8 cellular contexts compared by ENCODE assay signal in the genomic region with DNA sequence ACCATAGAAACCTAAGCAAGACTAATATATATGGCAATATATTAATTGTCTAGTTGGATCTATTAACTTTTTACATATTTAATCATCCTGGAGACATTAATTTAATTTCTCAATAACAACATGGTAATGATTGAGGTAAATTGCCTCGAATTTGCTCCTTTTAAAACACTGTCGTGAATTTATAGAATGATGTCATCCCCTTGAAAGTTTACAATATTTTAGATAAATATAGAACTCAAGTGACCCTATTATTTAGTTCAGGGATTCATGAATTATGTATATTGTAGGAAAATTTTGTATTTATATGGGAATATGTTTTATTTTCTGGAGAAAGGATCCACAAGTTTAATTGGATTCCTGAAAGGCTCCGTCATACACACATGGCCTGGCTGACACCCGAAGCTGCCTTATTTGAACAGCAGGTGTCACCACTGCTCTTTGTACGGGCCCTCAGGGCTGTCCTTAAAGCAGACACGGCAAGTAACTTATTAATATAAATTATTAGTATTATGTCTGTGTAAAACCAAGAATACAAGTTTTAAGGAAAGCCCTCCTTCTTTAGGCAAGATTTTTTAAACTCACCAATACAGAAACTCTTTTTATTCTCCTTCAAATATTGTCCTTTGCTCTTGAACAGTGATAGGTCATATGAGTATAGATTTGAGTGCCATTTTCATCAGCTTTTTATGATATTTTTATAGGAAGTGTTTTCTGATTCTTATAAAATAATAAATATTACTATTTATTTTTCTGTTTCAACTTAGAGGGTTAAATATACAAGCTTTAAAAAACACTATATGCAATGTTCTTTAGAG. TPM values are rescaled to one million over a fixed set of nuclear protein-coding genes. Genes with fewer than 3 reads are reported as not detected.
DNase-seq lines count a peak whose midpoint lies in the region; TF ChIP-seq lines count a peak whose summit lies in the region.

No MANE protein-coding gene starts in this region.

- H3K9me3 ChIP-seq in H9 (ENCODE audit: control insufficient read depth, low read depth, low read length): no peaks in the 10 kb centered on the region
- no peaks in the 10 kb centered on the region for H3K9me3 ChIP-seq in uterus

- intact Hi-C loops in activated naive CD4-positive, alpha-beta T cell treated with anti-CD3 and anti-CD28 coated beads for 36 hours (cut with micrococcal nuclease): loop anchor here (1.0 to 5.0 kb wide), 6 partner anchors 66 to 1260 kb away; a partner anchor contains a TSS
- intact Hi-C loops in posterior vena cava (cut with DNase I) (loop anchor here in 1 of 2 donors (10.0 kb wide), 1 partner anchor 73 kb away; no protein-coding TSS in a partner anchor), uterus (cut with DNase I; ENCODE audit: low total_unique reads) (no loop called here)

- no peak overlapping the region for H3K27ac ChIP-seq in H9 (ENCODE audit: insufficient read length, low read depth, low read length)
- H3K27ac ChIP-seq in uterus: peak overlapping the region; percentile 35 to 36

- DNase-seq in GM03348 (ENCODE audit: low spot score) (peak; percentile 79), H9 (peak; percentile 69), LoVo (ENCODE audit: low spot score) (peak; percentile 79), SK-MEL-5 (ENCODE audit: low read depth, low spot score) (peak; percentile 73), glomerular visceral epithelial cell (ENCODE audit: extremely low spot score) (peak; percentile 82), posterior vena cava (ENCODE audit: low spot score) (peak; percentile 86), uterus (peak; percentile 76 to 78)
- peak; percentile 83 for DNase-seq in activated naive CD4-positive, alpha-beta T cell treated with anti-CD3 and anti-CD28 coated beads for 36 hours

- no peak overlapping the region for H3K4me2 ChIP-seq in H9 (ENCODE audit: insufficient read depth, insufficient read length, low read length)

- H3K9ac ChIP-seq in H9 (ENCODE audit: extremely low read depth, insufficient read length, low read length): no peak overlapping the region

- no peak overlapping the region for H2BK12ac ChIP-seq in H9 (ENCODE audit: insufficient read length, low read depth, low read length)

- no peaks in the 10 kb centered on the region for H3K79me1 ChIP-seq in H9 (ENCODE audit: insufficient read depth, low read depth, low read length, poor library complexity, severe bottlenecking)

- no peak overlapping the region for H4K5ac ChIP-seq in H9 (ENCODE audit: insufficient read length, low read depth, low read length)

- peaks cover 5% of the 10 kb centered on the region for H3K23me2 ChIP-seq in H9 (ENCODE audit: insufficient read length, low read depth, low read length, poor library complexity, severe bottlenecking)

- H3T11ph ChIP-seq in H9 (ENCODE audit: low read length): no peak overlapping the region

- in situ Hi-C loops in SK-MEL-5 (cut with HindIII; ENCODE audit: low pct_unique_long_range_greater_than_20kb, low sequenced_read_pairs): no loop called here

- no peaks in the 10 kb centered on the region; a peak in 1 of 5 replicates for H3K9me3 Mint-ChIP-seq in H9
- no peaks in the 10 kb centered on the region for H3K9me3 Mint-ChIP-seq in activated naive CD4-positive, alpha-beta T cell treated with anti-CD3 and anti-CD28 coated beads for 36 hours

- no peaks in the 10 kb centered on the region for H4K20me1 ChIP-seq in H9 (ENCODE audit: control insufficient read depth, insufficient read depth, insufficient read length)

- no peak overlapping the region for H3K56ac ChIP-seq in H9 (ENCODE audit: insufficient read length, low read depth, low read length)

- H2BK20ac ChIP-seq in H9 (ENCODE audit: low read depth, low read length, poor library complexity, severe bottlenecking): no peak overlapping the region

- H3K4me1 ChIP-seq in H9 (ENCODE audit: insufficient read depth, low read length) (peaks cover 3% of the 10 kb centered on the region; the same call in 1 of the 2 replicates), uterus (peaks cover 0 to 11% of the 10 kb centered on the region in 2 donors)

- TF ChIP-seq CTCF in H9 (conservative IDR thresholded peaks at IDR 0.05): peak; percentile 87
- TF ChIP-seq CTCF in uterus (IDR thresholded peaks at IDR 0.05): peak; percentile 65 to 86 (median 74)

- no peak for TF ChIP-seq POLR2A in uterus (IDR thresholded peaks at IDR 0.05)

- H3K4me3 Mint-ChIP-seq in H9: no peak overlapping the region
- H3K4me3 Mint-ChIP-seq in activated naive CD4-positive, alpha-beta T cell treated with anti-CD3 and anti-CD28 coated beads for 36 hours: no peak overlapping the region

- no peak overlapping the region for H2AFZ ChIP-seq in H9 (ENCODE audit: low read length)

- H3K27me3 Mint-ChIP-seq in H9 (ENCODE audit: low read depth): no peaks in the 10 kb centered on the region; the same call in 1 of the 2 replicates
- H3K27me3 Mint-ChIP-seq in activated naive CD4-positive, alpha-beta T cell treated with anti-CD3 and anti-CD28 coated beads for 36 hours (ENCODE audit: low read depth): no peaks in the 10 kb centered on the region

- no peak overlapping the region for H2BK5ac ChIP-seq in H9 (ENCODE audit: insufficient read length, low read length)

- no peak overlapping the region for H3K23ac ChIP-seq in H9 (ENCODE audit: insufficient read length, low read depth, low read length)

- H3K4me3 ChIP-seq in uterus: no peak overlapping the region

- no peak overlapping the region for H4K8ac ChIP-seq in H9 (replicated peaks; ENCODE audit: insufficient read length, low read depth, low read length)

- no peak overlapping the region for H2BK15ac ChIP-seq in H9 (ENCODE audit: low read depth, low read length)

- H3K14ac ChIP-seq in H9 (ENCODE audit: insufficient read depth, low read length): no peak overlapping the region

- CTCF ChIA-PET in activated naive CD4-positive, alpha-beta T cell treated with anti-CD3 and anti-CD28 coated beads for 36 hours (lab: Charles Lee): interaction anchor here (0.5 to 7.0 kb wide), 14 partner anchors 8 to 1305 kb away, joined by 3 to 190 read pairs (median 4); no protein-coding TSS in a partner anchor

- WGBS in H9 (ENCODE audit: extremely low coverage, insufficient read length, low lambda C conversion rate): no CpG with 5 or more reads among the region's 6 CpGs

- no peak overlapping the region for H3K4ac ChIP-seq in H9 (ENCODE audit: low read depth, low read length)

- H2BK120ac ChIP-seq in H9 (ENCODE audit: low read depth, low read length, poor library complexity, severe bottlenecking): no peak overlapping the region

- H3K27ac Mint-ChIP-seq in H9: no peak overlapping the region
- H3K27ac Mint-ChIP-seq in activated naive CD4-positive, alpha-beta T cell treated with anti-CD3 and anti-CD28 coated beads for 36 hours: no peak overlapping the region

- peaks cover 13% of the 10 kb centered on the region; the same call in 1 of the 2 replicates for H3K79me2 ChIP-seq in H9 (ENCODE audit: insufficient read depth, low read length)

- no peaks in the 10 kb centered on the region for H3K36me3 ChIP-seq in uterus

- H3K36me3 Mint-ChIP-seq in H9 (ENCODE audit: insufficient read depth in 1 of 3, low read depth in 3 of 3): peaks cover 2 to 9% (median 8%) of the 10 kb centered on the region in 3 experiments; a peak in 6 of 7 replicates
- H3K36me3 Mint-ChIP-seq in activated naive CD4-positive, alpha-beta T cell treated with anti-CD3 and anti-CD28 coated beads for 36 hours (ENCODE audit: low read depth): peaks cover 7% of the 10 kb centered on the region

- no peak overlapping the region for H4K91ac ChIP-seq in H9 (ENCODE audit: insufficient read length, low read depth, low read length)

- no peak overlapping the region for H3K18ac ChIP-seq in H9 (ENCODE audit: insufficient read length, low read depth, low read length)

- peaks cover 10 to 11% of the 10 kb centered on the region in 2 experiments for H3K4me1 Mint-ChIP-seq in H9
- peaks cover 18% of the 10 kb centered on the region for H3K4me1 Mint-ChIP-seq in activated naive CD4-positive, alpha-beta T cell treated with anti-CD3 and anti-CD28 coated beads for 36 hours (ENCODE audit: low read depth)

- H3K27me3 ChIP-seq in H9 (ENCODE audit: insufficient read depth, low read length): no peaks in the 10 kb centered on the region
- H3K27me3 ChIP-seq in uterus: no peaks in the 10 kb centered on the region

- H2AK5ac ChIP-seq in H9 (ENCODE audit: insufficient read length, low read length): no peak overlapping the region

RNA-seq across cellular contexts. Expression of a gene that starts 1.9 kb away (rescaled TPM):
- total RNA-seq in H9 (2021) (107 and 113 TPM in 2 replicates), posterior vena cava (10 to 100 TPM; 66.8 to 69.5 TPM), uterus (10 to 100 TPM; 24.1 to 99.1 (median 85.2) TPM)
- total RNA-seq in SK-MEL-5 (2014; rRNA removed; shearing (Covaris generic)): 98.9 and 117 TPM in 2 replicates
- polyA plus RNA-seq in SK-MEL-5 (2015; cell fraction: cytosol; rRNA removed): 77.2 and 77.8 TPM in 2 replicates
- polyA plus RNA-seq in SK-MEL-5 (2015; cell fraction: nucleus; rRNA removed): 170 and 208 TPM in 2 replicates
- total RNA-seq in activated naive CD4-positive, alpha-beta T cell treated with anti-CD3 and anti-CD28 coated beads for 36 hours: 100 to 1,000 TPM; 113 to 116 TPM

RNA-seq across cellular contexts. Expression of a gene that starts 10.7 kb away (rescaled TPM):
- total RNA-seq in H9 (2021): not detected in 2 replicates
- total RNA-seq in SK-MEL-5 (2014; rRNA removed; shearing (Covaris generic)): not detected in 2 replicates
- polyA plus RNA-seq in SK-MEL-5 (2015; cell fraction: cytosol; rRNA removed): not detected in 2 replicates
- not detected in 2 replicates for polyA plus RNA-seq in SK-MEL-5 (2015; cell fraction: nucleus; rRNA removed)
- total RNA-seq in activated naive CD4-positive, alpha-beta T cell treated with anti-CD3 and anti-CD28 coated beads for 36 hours: not detected
- total RNA-seq in posterior vena cava: 1 to 10 TPM in 1 of 2 donors, not detected in 1; 1.5 TPM
- 1 to 10 TPM in 1 of 4 donors, not detected in 3; 1.1 TPM for total RNA-seq in uterus

RNA-seq across cellular contexts. Expression of a gene that starts 38.5 kb away (rescaled TPM):
- total RNA-seq in H9 (2021): not detected in 2 replicates
- not detected in 2 replicates for total RNA-seq in SK-MEL-5 (2014; rRNA removed; shearing (Covaris generic))
- polyA plus RNA-seq in SK-MEL-5 (2015; cell fraction: cytosol; rRNA removed): not detected in 2 replicates
- polyA plus RNA-seq in SK-MEL-5 (2015; cell fraction: nucleus; rRNA removed): not detected in 2 replicates
- total RNA-seq in activated naive CD4-positive, alpha-beta T cell treated with anti-CD3 and anti-CD28 coated beads for 36 hours: not detected
- total RNA-seq in posterior vena cava: 1 to 10 TPM in 1 of 2 donors, not detected in 1; 1.6 TPM
- 1 to 10 TPM in 1 of 4 donors, not detected in 3; 1.6 TPM for total RNA-seq in uterus
